Comparison of ENCODE assay signal across 22 cellular contexts in the genomic region with DNA sequence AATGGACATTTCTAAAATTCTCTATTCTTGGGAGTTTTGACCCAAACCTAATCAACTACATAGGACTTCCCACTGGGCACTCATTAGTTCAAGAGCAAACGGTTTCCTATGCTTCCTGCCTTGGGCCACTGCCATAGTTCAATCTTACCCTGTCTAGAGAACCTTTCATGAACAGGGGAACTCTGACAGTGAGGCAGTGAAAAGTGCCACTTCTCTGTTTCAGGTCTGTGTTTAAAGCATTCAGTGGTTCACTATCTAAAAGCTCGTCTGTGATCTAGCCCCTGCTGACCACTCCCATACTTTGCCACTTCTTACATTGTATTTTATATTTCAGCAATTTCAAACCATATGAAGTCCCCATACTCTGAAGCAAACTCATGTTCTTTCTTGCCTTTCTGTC.
"Had no signal": no experiment of that assay in that cellular context is flagged by ENCODE, and none has a peak within 500 bp of the region (broad histone marks: within the 10 kb centered on the region; RNA-seq: fewer than 3 reads in every experiment).

No MANE protein-coding gene starts in this region.

- H3K27ac ChIP-seq: PC-9, Peyer's patch, SJCRH30 had no signal

- ATAC-seq: HepG2, Right ventricle myocardium inferior had no signal

- H2AFZ ChIP-seq: PC-9 had no signal

- H3K36me3 ChIP-seq: MG63, Peyer's patch, SJCRH30 had no signal

- H3K4me2 ChIP-seq: PC-9 had no signal

- H3K4me1 ChIP-seq: Peyer's patch, SJCRH30 had no signal

- H3K27me3 ChIP-seq: MG63, Peyer's patch, SJCRH30 had no signal

- H3K9me3 ChIP-seq: MG63, Peyer's patch, SJCRH30 had no signal

- DNase-seq: IMR-90; Karpas-422; KG1; MG63; NCI-H1092; NCI-H1105 treated with DMSO at 0.1 percent for 48 hours; NCI-H1417 treated with DMSO at 0.1 percent for 48 hours; NCI-H146; NCI-H1694 treated with DMSO at 0.1 percent for 48 hours; NCI-H2081; NCI-H2107; NCI-H2227 treated with DMSO at 0.1 percent for 48 hours; NCI-H524; NCI-H526 treated with DMSO at 0.1 percent for 48 hours; NCI-H748 treated with DMSO at 0.1 percent for 48 hours; NK-92 treated with Interleukin-12 subunit alpha and Interleukin-12 subunit beta, amount 100 ng/mL, for 24 hours; PC-9; Peyer's patch; SHP77 treated with DMSO at 0.1 percent for 48 hours; SJCRH30 had no signal

- H3K4me3 ChIP-seq: MG63, PC-9, Peyer's patch, SJCRH30 had no signal
